ENCODE assay signal across 1 cellular context in genomic region chr11:118212131-118212725, GRCh38.
TF ChIP-seq lines count a peak whose summit lies in the region.

No MANE protein-coding gene starts in this region.

TF ChIP-seq in HepG2, 621 proteins besides CTCF, POLR2A, EP300 and RAD21 (continued from another document and continues in another):
- TF ChIP-seq ZNF292 (CRISPR knock-in tag; IDR thresholded peaks at IDR 0.05; ENCODE audit: borderline replicate concordance, low read depth) (0 out of 2 replicates have a peak, but pooled peaks have one; percentile 44), ZHX2 (IDR thresholded peaks at IDR 0.05; ENCODE audit: low read depth) (no peak), ZHX2 (CRISPR knock-in tag; IDR thresholded peaks at IDR 0.05; ENCODE audit: borderline replicate concordance) (peak; percentile 49; the same call in 1 of the 2 replicates), SRSF9 (IDR thresholded peaks at IDR 0.05; ENCODE audit: borderline replicate concordance, insufficient read depth, low read depth, low read length, poor library complexity, severe bottlenecking) (no peak), ZNF30 (CRISPR knock-in tag; IDR thresholded peaks at IDR 0.05) (no peak), PRMT3 (CRISPR knock-in tag; IDR thresholded peaks at IDR 0.05; ENCODE audit: borderline replicate concordance, low read depth) (no peak), NAIF1 (CRISPR knock-in tag; IDR thresholded peaks at IDR 0.05; ENCODE audit: borderline replicate concordance) (no peak), RORA (CRISPR knock-in tag; IDR thresholded peaks at IDR 0.05) (no peak), ZNF232 (CRISPR knock-in tag; IDR thresholded peaks at IDR 0.05; ENCODE audit: borderline replicate concordance) (peak; percentile 53; the same call in 1 of the 2 replicates), ZBTB49 (CRISPR knock-in tag; IDR thresholded peaks at IDR 0.05; ENCODE audit: borderline replicate concordance) (no peak), SIX1 (CRISPR knock-in tag; IDR thresholded peaks at IDR 0.05; ENCODE audit: borderline replicate concordance) (peak; percentile 87; the same call in 1 of the 2 replicates), ZNF619 (CRISPR knock-in tag; IDR thresholded peaks at IDR 0.05) (no peak), ZNF614 (CRISPR knock-in tag; IDR thresholded peaks at IDR 0.05; ENCODE audit: borderline replicate concordance) (peak; percentile 95), HHEX (CRISPR knock-in tag; IDR thresholded peaks at IDR 0.05) (peak; percentile 24; the same call in 1 of the 2 replicates), CBFB (CRISPR knock-in tag; IDR thresholded peaks at IDR 0.05) (peak; percentile 85; the same call in 1 of the 2 replicates), SATB2 (CRISPR knock-in tag; IDR thresholded peaks at IDR 0.05) (no peak), ETV6 (CRISPR knock-in tag; conservative IDR thresholded peaks at IDR 0.05) (peak; percentile 50; the same call in 1 of the 2 replicates), CSRNP2 (CRISPR knock-in tag; conservative IDR thresholded peaks at IDR 0.05; ENCODE audit: low read depth) (no peak), SRSF4 (IDR thresholded peaks at IDR 0.05; ENCODE audit: low read depth, low read length, poor library complexity, severe bottlenecking) (no peak), ARHGAP35 (CRISPR knock-in tag; IDR thresholded peaks at IDR 0.05; ENCODE audit: borderline replicate concordance) (no peak), ZNF460 (CRISPR knock-in tag; IDR thresholded peaks at IDR 0.05; ENCODE audit: borderline replicate concordance) (no peak; the same call in 1 of the 2 replicates), ZNF263 (CRISPR knock-in tag; IDR thresholded peaks at IDR 0.05) (no peak; the same call in 1 of the 2 replicates), BCL6 (CRISPR knock-in tag; IDR thresholded peaks at IDR 0.05) (peak; percentile 84), ZNF563 (CRISPR knock-in tag; IDR thresholded peaks at IDR 0.05) (no peak), CHD2 (IDR thresholded peaks at IDR 0.05; ENCODE audit: low read depth, low read length) (no peak), HBP1 (CRISPR knock-in tag; IDR thresholded peaks at IDR 0.05; ENCODE audit: low read depth) (no peak), NFAT5 (CRISPR knock-in tag; IDR thresholded peaks at IDR 0.05) (no peak), FOSL1 (CRISPR knock-in tag; IDR thresholded peaks at IDR 0.05; ENCODE audit: borderline replicate concordance) (peak; percentile 74; the same call in 1 of the 2 replicates), ZBTB26 (CRISPR knock-in tag; IDR thresholded peaks at IDR 0.05; ENCODE audit: borderline replicate concordance) (peak; percentile 90; the same call in 1 of the 2 replicates), DRAP1 (CRISPR knock-in tag; IDR thresholded peaks at IDR 0.05) (peak; percentile 42; the same call in 1 of the 2 replicates), TFAP4 (IDR thresholded peaks at IDR 0.05; ENCODE audit: borderline replicate concordance, low read depth) (peak; percentile 99), PAX8 (CRISPR knock-in tag; IDR thresholded peaks at IDR 0.05; ENCODE audit: borderline replicate concordance) (no peak), TOE1 (CRISPR knock-in tag; IDR thresholded peaks at IDR 0.05) (no peak), HNF4G (IDR thresholded peaks at IDR 0.05; ENCODE audit: borderline replicate concordance, low read depth, low read length) (peak; percentile 79), HNF4G (CRISPR knock-in tag; IDR thresholded peaks at IDR 0.05; ENCODE audit: borderline replicate concordance, low read depth) (peak; percentile 87), FOSL2 (CRISPR knock-in tag; IDR thresholded peaks at IDR 0.05) (peak; percentile 93), NFE2 (CRISPR knock-in tag; IDR thresholded peaks at IDR 0.05) (no peak), ZBTB43 (CRISPR knock-in tag; conservative IDR thresholded peaks at IDR 0.05) (peak; percentile 81), CENPBD1 (CRISPR knock-in tag; IDR thresholded peaks at IDR 0.05; ENCODE audit: borderline replicate concordance, low read depth) (no peak)
